ENCODE assay signal across 8 cellular contexts in genomic region chr19:45591004-45591637, GRCh38. TPM values are rescaled to one million over a fixed set of nuclear protein-coding genes. Genes with fewer than 3 reads are reported as not detected.
DNase-seq lines count a peak whose midpoint lies in the region; ATAC-seq and TF ChIP-seq lines count a peak whose summit lies in the region.

No MANE protein-coding gene starts in this region.

- no peaks in the 10 kb centered on the region for H3K36me3 ChIP-seq in PC-9 (ENCODE audit: low read depth)

- CTCF ChIA-PET in PC-9 (lab: Charles Lee), result interaction anchor here (0.6 to 1.9 kb wide), 3 partner anchors 51 to 779 kb away, joined by 4 to 11 read pairs (median 6); no protein-coding TSS in a partner anchor

- intact Hi-C loops in PC-9 (cut with micrococcal nuclease; ENCODE audit: unreplicated experiment), result loop anchor here (2.0 kb wide), 1 partner anchor 90 kb away; no protein-coding TSS in a partner anchor

- TF ChIP-seq CTCF in PC-9 (conservative IDR thresholded peaks at IDR 0.05), result peak; percentile 49
- TF ChIP-seq CTCF in astrocyte of the spinal cord (IDR thresholded peaks at IDR 0.05; ENCODE audit: low read depth, low read length), result peak; percentile 48

- H3K9me2 ChIP-seq in PC-9 (ENCODE audit: insufficient read depth), result no peaks in the 10 kb centered on the region

- no peak overlapping the region for H2AFZ ChIP-seq in PC-9

- H3K4me2 ChIP-seq in PC-9, result no peak overlapping the region

- H3K27ac ChIP-seq in PC-9, result no peak overlapping the region

- POLR2A ChIA-PET in PC-9 (lab: Charles Lee; ENCODE audit: unreplicated experiment), result interaction anchor here (0.6 kb wide), 1 partner anchor 134 kb away, joined by 19 read pairs; no protein-coding TSS in a partner anchor

- no peaks in the 10 kb centered on the region for H3F3A ChIP-seq in PC-9 (ENCODE audit: insufficient read depth, low read depth)

- in situ Hi-C loops in astrocyte of the spinal cord (cut with HindIII; ENCODE audit: low sequenced_read_pairs), result no loop called here

- DNase-seq in NCI-H748 (lab: John Stamatoyannopoulos, UW; ENCODE audit: unreplicated experiment) (peak; percentile 43), NCI-H748 treated with DMSO at 0.1 percent for 48 hours (lab: John Stamatoyannopoulos, UW) (no peak), PC-9 (peak; percentile 30 to 62), astrocyte of the spinal cord (ENCODE audit: low read depth, low spot score) (peak; percentile 19), midbrain (lab: John Stamatoyannopoulos, UW) (peak; percentile 3), T-helper 9 cell (no peak), medulla oblongata (ENCODE audit: extremely low spot score) (no peak)

- no peaks in the 10 kb centered on the region for H4K20me1 ChIP-seq in PC-9 (ENCODE audit: insufficient read depth)

- H3K27me3 ChIP-seq in PC-9 (ENCODE audit: insufficient read depth, low read depth), result no peaks in the 10 kb centered on the region

- H3K9me3 ChIP-seq in PC-9 (ENCODE audit: insufficient read depth, low read depth), result no peaks in the 10 kb centered on the region

- BruUV-seq in PC-9 (replicated peaks; lab: Mats Ljungman, UMichigan), result no TSS peak

- ATAC-seq in GM18861 (IDR thresholded peaks at IDR 0.05; ENCODE audit: unreplicated experiment), result no peak

- H3K4me3 ChIP-seq in PC-9 (no peak overlapping the region), astrocyte of the spinal cord (ENCODE audit: low read depth, low read length) (no peak overlapping the region)

- H3K79me2 ChIP-seq in PC-9 (ENCODE audit: low read depth), result no peaks in the 10 kb centered on the region

- H3K4me1 ChIP-seq in PC-9 (replicated peaks; ENCODE audit: insufficient read depth), result no peaks in the 10 kb centered on the region

RNA-seq across cellular contexts. Expression of gene OPA3, which starts 6.5 kb away (rescaled TPM):
- total RNA-seq in PC-9 (2021), result 10.8 and 15.2 TPM in 2 replicates

RNA-seq across cellular contexts. Expression of gene GPR4, which starts 10.9 kb away (rescaled TPM):
- total RNA-seq in PC-9 (2021), result not detected in 2 replicates

RNA-seq across cellular contexts. Expression of gene EML2, which starts 48.1 kb away (rescaled TPM):
- total RNA-seq in PC-9 (2021), result 61.7 and 68.9 TPM in 2 replicates

Comparison
In these comparisons a context has a peak if more than half of its experiments do, and no peak if none do; other contexts are left out.
1. DNase-seq: peak in NCI-H748 (single experiment), PC-9 (2 of 2), astrocyte of the spinal cord (single experiment) and midbrain (single experiment); none in NCI-H748 treated with DMSO at 0.1 percent for 48 hours (single experiment), T-helper 9 cell (single experiment) and medulla oblongata (single experiment).